In the genomic region with DNA sequence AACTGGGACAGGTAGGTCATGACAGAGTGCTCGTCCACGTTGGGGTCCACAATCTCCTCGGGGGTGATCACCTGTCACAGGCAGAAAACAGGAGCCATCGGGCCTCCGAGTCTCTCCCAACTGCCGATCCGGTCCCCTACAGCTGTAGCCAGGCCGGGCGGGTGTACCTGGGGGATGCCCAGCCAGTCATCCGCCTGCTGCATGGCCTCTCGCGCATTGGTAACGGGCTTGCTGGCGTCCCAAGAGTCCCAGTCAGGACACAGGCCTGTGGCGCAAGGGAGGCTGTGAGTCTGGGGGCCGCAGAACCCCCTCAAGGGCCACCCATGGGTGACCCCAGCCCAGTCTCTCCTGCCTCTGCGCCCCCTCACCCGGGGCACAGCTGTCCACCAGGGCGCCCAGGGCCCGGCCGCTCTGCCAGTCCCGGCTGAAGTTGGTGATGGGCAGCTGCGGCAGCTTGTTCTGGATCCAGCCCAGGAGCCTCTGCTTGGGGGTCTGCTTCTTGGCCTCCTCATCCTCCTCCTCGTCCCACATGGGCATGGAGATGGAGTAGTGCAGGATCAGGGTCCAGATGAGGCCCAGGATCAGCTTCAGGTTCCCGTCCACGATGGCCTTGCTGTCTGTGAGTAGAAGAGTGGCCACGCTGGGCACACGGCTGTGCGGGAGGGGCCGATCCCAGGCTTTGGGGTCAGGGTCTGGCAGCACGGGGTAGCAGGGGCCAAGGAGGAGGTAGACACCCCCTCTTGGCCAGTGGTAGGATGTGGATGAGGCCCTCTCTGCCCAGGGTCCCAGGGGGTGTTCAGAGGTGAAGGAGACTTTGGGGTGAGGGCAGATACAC, we compare ENCODE assay signal across 8 cellular contexts. TPM values are rescaled to one million over a fixed set of nuclear protein-coding genes. Genes with fewer than 3 reads are reported as not detected.
DNase-seq lines count a peak whose midpoint lies in the region; ATAC-seq, FAIRE-seq and TF ChIP-seq lines count a peak whose summit lies in the region.

No MANE protein-coding gene starts in this region.

- no peaks in the 10 kb centered on the region for H3K9me1 ChIP-seq in K562 (ENCODE audit: control insufficient read depth, insufficient read depth, low read length)

- H3K4me1 ChIP-seq in K562 (replicated peaks in 1 of 2; ENCODE audit: control insufficient read depth in 2 of 2, insufficient read depth in 2 of 2, low read length in 2 of 2) (peaks cover 10 to 68% of the 10 kb centered on the region in 2 experiments), tibial artery (peaks cover 0 to 49% (median 39%) of the 10 kb centered on the region in 4 donors), BE2C (no peaks in the 10 kb centered on the region; the same call in none of the 2 replicates)

- H3K27me3 Mint-ChIP-seq in activated T-cell treated with anti-CD3 and anti-CD28 coated beads, Interleukin-2, amount 50 U/mL, for 4 hours (ENCODE audit: low read depth), result no peaks in the 10 kb centered on the region
- H3K27me3 Mint-ChIP-seq in mesothelial cell of epicardium (ENCODE audit: low read depth), result no peaks in the 10 kb centered on the region

- peak overlapping the region; percentile 94 for H3K4me3 Mint-ChIP-seq in activated T-cell treated with anti-CD3 and anti-CD28 coated beads, Interleukin-2, amount 50 U/mL, for 4 hours
- H3K4me3 Mint-ChIP-seq in mesothelial cell of epicardium, result peak overlapping the region; percentile 86

- no TSS peak for BruUV-seq in K562 (replicated peaks; lab: Mats Ljungman, UMichigan)

- peaks cover 58% of the 10 kb centered on the region; the same call in 2 of the 3 replicates for H3K36me3 ChIP-seq in K562 (ENCODE audit: control insufficient read depth, insufficient read depth, low read length)
- peaks cover 67 to 78% (median 71%) of the 10 kb centered on the region in 3 donors for H3K36me3 ChIP-seq in tibial artery
- H3K36me3 ChIP-seq in BE2C, result peaks cover 55% of the 10 kb centered on the region

- TF ChIP-seq EP300 in K562 (IDR thresholded peaks at IDR 0.05; ENCODE audit: low read length), result no peak

- peaks cover 61% of the 10 kb centered on the region for H3K79me2 ChIP-seq in K562 (ENCODE audit: control insufficient read depth, insufficient read depth, low read length)

- in situ Hi-C loops in K562 (cut with MboI), result no loop called here

- no peak for ATAC-seq in activated T-cell treated with anti-CD3 and anti-CD28 coated beads, Interleukin-2, amount 50 U/mL, for 4 hours
- ATAC-seq in K562, result no peak
- no peak for ATAC-seq in activated CD4-positive, CD25-positive, alpha-beta regulatory T cell treated with anti-CD3 and anti-CD28 coated beads, Interleukin-2, amount 50 U/mL, for 24 hours

- peak overlapping the region; percentile 89 for H3K27ac Mint-ChIP-seq in mesothelial cell of epicardium

- peak overlapping the region; percentile 96 for H3K4me2 ChIP-seq in K562 (ENCODE audit: insufficient read depth, low read length)

- peak overlapping the region; percentile 91 to 94 for H3K9ac ChIP-seq in K562 (ENCODE audit: insufficient read depth in 1 of 2, low read depth in 2 of 2, low read length in 2 of 2)

- H3K27ac ChIP-seq in K562 (ENCODE audit: extremely low read depth, low read depth, low read length) (peak overlapping the region; percentile 99), tibial artery (peak overlapping the region; percentile 96 to 98)

- peaks cover 23% of the 10 kb centered on the region for H3K4me1 Mint-ChIP-seq in activated T-cell treated with anti-CD3 and anti-CD28 coated beads, Interleukin-2, amount 50 U/mL, for 4 hours (ENCODE audit: low read depth)
- peaks cover 13% of the 10 kb centered on the region for H3K4me1 Mint-ChIP-seq in mesothelial cell of epicardium

- no peak for DNase-seq in activated T-cell treated with anti-CD3 and anti-CD28 coated beads, Interleukin-2, amount 50 U/mL, for 4 hours
- DNase-seq in activated T-cell treated with anti-CD3 and anti-CD28 coated beads for 4 hours (no peak), K562 (ENCODE audit: extremely low read depth in 1 of 4, low spot score in 3 of 4) (no peak), mesothelial cell of epicardium (ENCODE audit: low spot score in 2 of 2, unreplicated experiment in 2 of 2) (no peak), tibial artery (no peak), BE2C (no peak), A172 (ENCODE audit: low spot score) (no peak)

- no peak overlapping the region; the same call in 1 of the 2 replicates for H3K4me3 ChIP-seq in K562
- peak overlapping the region; percentile 78 to 85 for H3K4me3 ChIP-seq in tibial artery
- H3K4me3 ChIP-seq in BE2C (ENCODE audit: low read depth, low read length), result no peak overlapping the region

- no peaks in the 10 kb centered on the region; the same call in 1 of the 2 replicates for H4K20me1 ChIP-seq in K562 (replicated peaks; ENCODE audit: control insufficient read depth, insufficient read depth, low read length)

- H3K27me3 ChIP-seq in K562 (ENCODE audit: control insufficient read depth in 2 of 2, insufficient read depth in 2 of 2, low read length in 2 of 2) (no peaks in the 10 kb centered on the region), tibial artery (no peaks in the 10 kb centered on the region), BE2C (no peaks in the 10 kb centered on the region)

- no peak for TF ChIP-seq CTCF in K562 (IDR thresholded peaks at IDR 0.05 in 2 of 3, conservative IDR thresholded peaks at IDR 0.05 in 1 of 3; ENCODE audit: insufficient read depth in 2 of 3, low read depth in 1 of 3, low read length in 3 of 3)
- TF ChIP-seq CTCF in mesothelial cell of epicardium (IDR thresholded peaks at IDR 0.05; ENCODE audit: unreplicated experiment), result no peak
- no peak for TF ChIP-seq CTCF in tibial artery (IDR thresholded peaks at IDR 0.05)
- no peak for TF ChIP-seq CTCF in BE2C (IDR thresholded peaks at IDR 0.05; ENCODE audit: low read depth, low read length)

- 100% methylated on average over 11 of the region's 31 CpGs for WGBS in K562 (ENCODE audit: insufficient coverage, low coverage, missing lambda C conversion rate)

- no peak for FAIRE-seq in K562 (lab: Jason Lieb, UNC)

- no peak for TF ChIP-seq RAD21 in K562 (CRISPR knock-in tag; conservative IDR thresholded peaks at IDR 0.05 in 1 of 2, IDR thresholded peaks at IDR 0.05 in 1 of 2)

- no peak overlapping the region for H2AFZ ChIP-seq in K562 (ENCODE audit: low read depth, low read length)

- no peaks in the 10 kb centered on the region for H3K9me3 Mint-ChIP-seq in activated T-cell treated with anti-CD3 and anti-CD28 coated beads, Interleukin-2, amount 50 U/mL, for 4 hours
- H3K9me3 Mint-ChIP-seq in mesothelial cell of epicardium, result peaks cover 3% of the 10 kb centered on the region

- CTCF ChIA-PET in K562 (lab: Yijun Ruan, JAX; ENCODE audit: low intra/inter-chr PET ratio), result no interaction called here

- POLR2A ChIA-PET in K562 (lab: Yijun Ruan, JAX), result interaction anchor here (0.6 to 0.9 kb wide), 4 partner anchors 10 to 590 kb away, joined by 3 to 4 read pairs (median 3); partner anchors contain the start of gene FAM3A

- no peaks in the 10 kb centered on the region for H3K9me3 ChIP-seq in K562 (replicated peaks; ENCODE audit: control insufficient read depth, insufficient read depth, low read depth, low read length)
- H3K9me3 ChIP-seq in tibial artery, result no peaks in the 10 kb centered on the region
- no peaks in the 10 kb centered on the region for H3K9me3 ChIP-seq in BE2C

- intact Hi-C loops in K562 (cut with micrococcal nuclease), result no loop called here
- intact Hi-C loops in tibial artery (cut with DNase I; ENCODE audit: low total_unique reads), result no loop called here

- no peak for TF ChIP-seq POLR2A in K562 (conservative IDR thresholded peaks at IDR 0.05)

- peaks cover 7% of the 10 kb centered on the region for H3K36me3 Mint-ChIP-seq in activated T-cell treated with anti-CD3 and anti-CD28 coated beads, Interleukin-2, amount 50 U/mL, for 4 hours (ENCODE audit: insufficient read depth)
- H3K36me3 Mint-ChIP-seq in mesothelial cell of epicardium, result peaks cover 6% of the 10 kb centered on the region

RNA-seq across cellular contexts. Expression of gene FLNA, which starts 6.7 kb away (rescaled TPM):
- 100 to 1,000 TPM; 765 to 924 (median 866) TPM for total RNA-seq in activated T-cell treated with anti-CD3 and anti-CD28 coated beads, Interleukin-2, amount 50 U/mL, for 4 hours
- 432 and 1,364 TPM in 2 replicates for total RNA-seq in K562 (2011; cell fraction: chromatin; rRNA removed; ENCODE audit: low replicate concordance)
- total RNA-seq in K562 (2011; cell fraction: nucleolus; rRNA removed), result 816 and 818 TPM in 2 replicates
- 362 and 459 TPM in 2 replicates for total RNA-seq in K562 (2011; cell fraction: nucleoplasm; rRNA removed)
- total RNA-seq in K562 (2014; rRNA removed), result 554 and 803 TPM in 2 replicates
- 72.2 and 110 TPM in 2 replicates for total RNA-seq in K562 (2014; rRNA removed; fragmentation: Illumina TruSeq; extraction: Trizol)
- total RNA-seq in K562 (2015; rRNA removed; fragmentation: Illumina TruSeq; extraction: Trizol), result 135 and 162 TPM in 2 replicates
- total RNA-seq in K562 (2021), result 672 and 735 TPM in 2 replicates
- 86.6 and 165 TPM in 2 replicates for polyA plus RNA-seq in K562 (2011; rRNA removed)
- 122 and 183 TPM in 2 replicates for polyA plus RNA-seq in K562 (2011; cell fraction: cytosol; rRNA removed)
- polyA plus RNA-seq in K562 (2011; cell fraction: nucleus; rRNA removed), result 624 and 751 TPM in 2 replicates
- 392 and 593 TPM in 2 replicates for polyA plus RNA-seq in K562 (2012)
- 329 and 438 TPM in 2 replicates for polyA plus RNA-seq in K562 (2014; fragmentation: Illumina TruSeq; extraction: Trizol)
- 1 to 10 TPM; 6.2 to 6.8 TPM for polyA plus RNA-seq in K562 (2014; fragmentation: Nextera tagmentation; extraction: Ambion mirVana)
- 226 and 245 TPM in 2 replicates for polyA plus RNA-seq in K562 (2014; rRNA removed)
- polyA minus RNA-seq in K562 (2011; rRNA and poly(A)+ RNA removed), result 249 and 291 TPM in 2 replicates
- 522 and 767 TPM in 2 replicates for polyA minus RNA-seq in K562 (2011; cell fraction: cytosol; rRNA and poly(A)+ RNA removed)
- 248 and 324 TPM in 2 replicates for polyA minus RNA-seq in K562 (2011; cell fraction: nucleus; rRNA and poly(A)+ RNA removed)
- 1,336 to 1,412 TPM (median 1,356 TPM) in 3 replicates for total RNA-seq in mesothelial cell of epicardium
- polyA plus RNA-seq in BE2C (2012; ENCODE audit: insufficient read depth, insufficient read length, low read depth), result 487 TPM
- 2,064 and 2,561 TPM in 2 replicates for total RNA-seq in A172 (2014; rRNA removed; shearing (Covaris generic))

RNA-seq across cellular contexts. Expression of gene EMD, which starts 11.4 kb away (rescaled TPM):
- 100 to 1,000 TPM; 107 to 113 (median 111) TPM for total RNA-seq in activated T-cell treated with anti-CD3 and anti-CD28 coated beads, Interleukin-2, amount 50 U/mL, for 4 hours
- total RNA-seq in K562 (2011; cell fraction: chromatin; rRNA removed; ENCODE audit: low replicate concordance), result 41.8 and 93.2 TPM in 2 replicates
- total RNA-seq in K562 (2011; cell fraction: nucleolus; rRNA removed), result 88.9 and 97.4 TPM in 2 replicates
- total RNA-seq in K562 (2011; cell fraction: nucleoplasm; rRNA removed), result 70.5 and 73.6 TPM in 2 replicates
- total RNA-seq in K562 (2014; rRNA removed) (32.9 and 36.2 TPM in 2 replicates), K562 (2014; rRNA removed; fragmentation: Illumina TruSeq; extraction: Trizol) (37.5 and 38.3 TPM in 2 replicates), K562 (2015; rRNA removed; fragmentation: Illumina TruSeq; extraction: Trizol) (61.9 and 67.8 TPM in 2 replicates), K562 (2021) (124 and 135 TPM in 2 replicates), mesothelial cell of epicardium (71.4 to 76.3 TPM (median 71.9 TPM) in 3 replicates)
- polyA plus RNA-seq in K562 (2011; rRNA removed) (77.4 and 81.2 TPM in 2 replicates), K562 (2014; fragmentation: Illumina TruSeq; extraction: Trizol) (177 and 206 TPM in 2 replicates), K562 (2014; fragmentation: Nextera tagmentation; extraction: Ambion mirVana) (1 to 10 TPM; 2.3 to 3.1 TPM), K562 (2014; rRNA removed) (86.7 and 110 TPM in 2 replicates)
- polyA plus RNA-seq in K562 (2011; cell fraction: cytosol; rRNA removed), result 100.0 and 121 TPM in 2 replicates
- 238 and 242 TPM in 2 replicates for polyA plus RNA-seq in K562 (2011; cell fraction: nucleus; rRNA removed)
- 125 and 134 TPM in 2 replicates for polyA plus RNA-seq in K562 (2012)
- 24.0 and 43.3 TPM in 2 replicates for polyA minus RNA-seq in K562 (2011; rRNA and poly(A)+ RNA removed)
- polyA minus RNA-seq in K562 (2011; cell fraction: cytosol; rRNA and poly(A)+ RNA removed), result 51.3 and 57.9 TPM in 2 replicates
- 28.5 and 40.8 TPM in 2 replicates for polyA minus RNA-seq in K562 (2011; cell fraction: nucleus; rRNA and poly(A)+ RNA removed)
- polyA plus RNA-seq in BE2C (2012; ENCODE audit: insufficient read depth, insufficient read length, low read depth), result 182 TPM
- total RNA-seq in A172 (2014; rRNA removed; shearing (Covaris generic)), result 73.1 and 82.0 TPM in 2 replicates

RNA-seq across cellular contexts. Expression of gene RPL10, which starts 30.5 kb away (rescaled TPM):
- total RNA-seq in activated T-cell treated with anti-CD3 and anti-CD28 coated beads, Interleukin-2, amount 50 U/mL, for 4 hours, result 1,000 to 10,000 TPM; 3,297 to 3,503 (median 3,452) TPM
- 652 and 1,355 TPM in 2 replicates for total RNA-seq in K562 (2011; cell fraction: chromatin; rRNA removed; ENCODE audit: low replicate concordance)
- total RNA-seq in K562 (2011; cell fraction: nucleolus; rRNA removed), result 1,356 and 1,561 TPM in 2 replicates
- 1,670 and 2,786 TPM in 2 replicates for total RNA-seq in K562 (2011; cell fraction: nucleoplasm; rRNA removed)
- total RNA-seq in K562 (2014; rRNA removed), result 4,111 and 4,705 TPM in 2 replicates
- 3,682 and 4,010 TPM in 2 replicates for total RNA-seq in K562 (2014; rRNA removed; fragmentation: Illumina TruSeq; extraction: Trizol)
- 3,735 and 3,774 TPM in 2 replicates for total RNA-seq in K562 (2015; rRNA removed; fragmentation: Illumina TruSeq; extraction: Trizol)
- total RNA-seq in K562 (2021), result 4,299 and 4,408 TPM in 2 replicates
- 5,297 and 6,545 TPM in 2 replicates for polyA plus RNA-seq in K562 (2011; rRNA removed)
- polyA plus RNA-seq in K562 (2011; cell fraction: cytosol; rRNA removed), result 7,052 and 10,074 TPM in 2 replicates
- polyA plus RNA-seq in K562 (2011; cell fraction: nucleus; rRNA removed), result 3,562 and 5,028 TPM in 2 replicates
- polyA plus RNA-seq in K562 (2012), result 5,208 and 8,851 TPM in 2 replicates
- 6,119 and 7,432 TPM in 2 replicates for polyA plus RNA-seq in K562 (2014; fragmentation: Illumina TruSeq; extraction: Trizol)
- polyA plus RNA-seq in K562 (2014; fragmentation: Nextera tagmentation; extraction: Ambion mirVana), result 1,000 to 10,000 TPM; 5,014 to 7,600 TPM
- 6,193 and 7,323 TPM in 2 replicates for polyA plus RNA-seq in K562 (2014; rRNA removed)
- polyA minus RNA-seq in K562 (2011; rRNA and poly(A)+ RNA removed), result 1,451 and 1,523 TPM in 2 replicates
- 1,578 and 1,804 TPM in 2 replicates for polyA minus RNA-seq in K562 (2011; cell fraction: cytosol; rRNA and poly(A)+ RNA removed)
- polyA minus RNA-seq in K562 (2011; cell fraction: nucleus; rRNA and poly(A)+ RNA removed), result 368 and 622 TPM in 2 replicates
- total RNA-seq in mesothelial cell of epicardium, result 2,969 to 3,108 TPM (median 3,066 TPM) in 3 replicates
- 1,809 TPM for polyA plus RNA-seq in BE2C (2012; ENCODE audit: insufficient read depth, insufficient read length, low read depth)
- total RNA-seq in A172 (2014; rRNA removed; shearing (Covaris generic)), result 2,649 and 4,739 TPM in 2 replicates

RNA-seq across cellular contexts. Expression of gene DNASE1L1, which starts 41.4 kb away (rescaled TPM):
- 1 to 10 TPM; 4.0 to 7.3 (median 5.1) TPM for total RNA-seq in activated T-cell treated with anti-CD3 and anti-CD28 coated beads, Interleukin-2, amount 50 U/mL, for 4 hours
- 14.4 and 29.9 TPM in 2 replicates for total RNA-seq in K562 (2011; cell fraction: chromatin; rRNA removed; ENCODE audit: low replicate concordance)
- 32.4 and 37.9 TPM in 2 replicates for total RNA-seq in K562 (2011; cell fraction: nucleolus; rRNA removed)
- total RNA-seq in K562 (2011; cell fraction: nucleoplasm; rRNA removed), result 24.0 and 27.8 TPM in 2 replicates
- total RNA-seq in K562 (2014; rRNA removed) (12.4 and 16.4 TPM in 2 replicates), K562 (2014; rRNA removed; fragmentation: Illumina TruSeq; extraction: Trizol) (5.7 and 5.9 TPM in 2 replicates), K562 (2015; rRNA removed; fragmentation: Illumina TruSeq; extraction: Trizol) (4.9 and 5.5 TPM in 2 replicates), K562 (2021) (10.9 and 11.2 TPM in 2 replicates), mesothelial cell of epicardium (18.5 to 19.4 TPM (median 18.6 TPM) in 3 replicates)
- polyA plus RNA-seq in K562 (2011; rRNA removed) (12.6 and 14.8 TPM in 2 replicates), K562 (2014; fragmentation: Illumina TruSeq; extraction: Trizol) (7.9 and 12.9 TPM in 2 replicates), K562 (2014; fragmentation: Nextera tagmentation; extraction: Ambion mirVana) (under 1 TPM; 0.73 to 0.74 TPM), K562 (2014; rRNA removed) (11.6 and 16.4 TPM in 2 replicates)
- polyA plus RNA-seq in K562 (2011; cell fraction: cytosol; rRNA removed), result 18.6 and 34.4 TPM in 2 replicates
- 18.8 and 31.1 TPM in 2 replicates for polyA plus RNA-seq in K562 (2011; cell fraction: nucleus; rRNA removed)
- 14.5 and 24.0 TPM in 2 replicates for polyA plus RNA-seq in K562 (2012)
- 5.2 and 6.9 TPM in 2 replicates for polyA minus RNA-seq in K562 (2011; rRNA and poly(A)+ RNA removed)
- polyA minus RNA-seq in K562 (2011; cell fraction: cytosol; rRNA and poly(A)+ RNA removed), result 8.1 and 9.3 TPM in 2 replicates
- 4.7 and 6.1 TPM in 2 replicates for polyA minus RNA-seq in K562 (2011; cell fraction: nucleus; rRNA and poly(A)+ RNA removed)
- polyA plus RNA-seq in BE2C (2012; ENCODE audit: insufficient read depth, insufficient read length, low read depth), result 20.5 TPM
- total RNA-seq in A172 (2014; rRNA removed; shearing (Covaris generic)), result 65.3 and 70.8 TPM in 2 replicates

RNA-seq across cellular contexts. Expression of gene TAFAZZIN, which starts 43.6 kb away (rescaled TPM):
- 10 to 100 TPM; 37.9 to 39.3 (median 38.2) TPM for total RNA-seq in activated T-cell treated with anti-CD3 and anti-CD28 coated beads, Interleukin-2, amount 50 U/mL, for 4 hours
- 68.1 and 155 TPM in 2 replicates for total RNA-seq in K562 (2011; cell fraction: chromatin; rRNA removed; ENCODE audit: low replicate concordance)
- total RNA-seq in K562 (2011; cell fraction: nucleolus; rRNA removed), result 126 and 130 TPM in 2 replicates
- 84.5 and 90.6 TPM in 2 replicates for total RNA-seq in K562 (2011; cell fraction: nucleoplasm; rRNA removed)
- total RNA-seq in K562 (2014; rRNA removed), result 20.2 and 33.7 TPM in 2 replicates
- total RNA-seq in K562 (2014; rRNA removed; fragmentation: Illumina TruSeq; extraction: Trizol), result 10.7 and 11.3 TPM in 2 replicates
- total RNA-seq in K562 (2015; rRNA removed; fragmentation: Illumina TruSeq; extraction: Trizol), result 15.6 and 17.1 TPM in 2 replicates
- 29.6 and 32.2 TPM in 2 replicates for total RNA-seq in K562 (2021)
- polyA plus RNA-seq in K562 (2011; rRNA removed), result 24.0 and 39.6 TPM in 2 replicates
- 24.2 and 26.2 TPM in 2 replicates for polyA plus RNA-seq in K562 (2011; cell fraction: cytosol; rRNA removed)
- polyA plus RNA-seq in K562 (2011; cell fraction: nucleus; rRNA removed), result 415 and 432 TPM in 2 replicates
- polyA plus RNA-seq in K562 (2012), result 21.3 and 52.8 TPM in 2 replicates
- 20.2 and 25.0 TPM in 2 replicates for polyA plus RNA-seq in K562 (2014; fragmentation: Illumina TruSeq; extraction: Trizol)
- polyA plus RNA-seq in K562 (2014; fragmentation: Nextera tagmentation; extraction: Ambion mirVana), result under 1 TPM; 0.49 to 0.64 TPM
- polyA plus RNA-seq in K562 (2014; rRNA removed), result 33.6 and 40.7 TPM in 2 replicates
- 7.7 and 17.0 TPM in 2 replicates for polyA minus RNA-seq in K562 (2011; rRNA and poly(A)+ RNA removed)
- 8.3 and 13.7 TPM in 2 replicates for polyA minus RNA-seq in K562 (2011; cell fraction: cytosol; rRNA and poly(A)+ RNA removed)
- 45.6 and 52.2 TPM in 2 replicates for polyA minus RNA-seq in K562 (2011; cell fraction: nucleus; rRNA and poly(A)+ RNA removed)
- total RNA-seq in mesothelial cell of epicardium, result 36.7 to 40.8 TPM (median 40.3 TPM) in 3 replicates
- 35.5 TPM for polyA plus RNA-seq in BE2C (2012; ENCODE audit: insufficient read depth, insufficient read length, low read depth)
- total RNA-seq in A172 (2014; rRNA removed; shearing (Covaris generic)), result 29.8 and 43.7 TPM in 2 replicates

Comparison
In these comparisons a context has a peak if more than half of its experiments do, and no peak if none do; other contexts are left out.
1. H3K4me3 ChIP-seq: peak in tibial artery (2 of 2); none in K562 (single experiment) and BE2C (single experiment).